Comparison of ENCODE assay signal across 13 cellular contexts in the genomic region with DNA sequence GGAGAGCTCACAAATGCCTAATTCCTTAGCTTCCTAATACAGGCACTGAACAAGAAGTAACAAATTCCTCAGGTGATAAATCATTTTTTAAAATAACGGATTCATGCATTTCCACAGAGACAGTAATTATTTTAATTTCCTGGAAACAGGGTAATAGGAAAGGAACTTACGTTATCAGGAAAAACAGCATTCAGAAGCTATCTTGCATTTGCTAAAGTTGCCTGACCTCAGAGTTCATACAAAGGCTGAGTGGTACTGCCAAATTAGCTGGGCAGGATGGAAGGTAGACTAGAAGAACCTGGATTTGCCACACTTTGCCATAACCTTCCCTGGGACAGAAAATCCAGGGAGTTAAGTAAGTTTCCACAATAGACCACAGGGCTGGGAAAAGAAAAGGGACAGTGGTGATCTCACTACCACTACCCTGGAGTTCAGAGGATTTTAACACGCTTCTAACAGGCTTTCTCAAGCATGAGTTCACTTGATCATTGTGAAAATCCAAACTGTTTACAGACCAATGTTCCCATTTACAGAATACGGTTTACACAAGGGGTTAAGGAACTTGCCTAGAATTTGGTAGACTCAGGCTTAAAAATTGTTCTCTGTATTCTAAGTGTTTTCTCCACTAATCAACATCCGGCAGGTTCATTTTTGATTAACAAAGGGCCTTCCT. TPM values are rescaled to one million over a fixed set of nuclear protein-coding genes. Genes with fewer than 3 reads are reported as not detected.
DNase-seq lines count a peak whose midpoint lies in the region; ATAC-seq, FAIRE-seq and TF ChIP-seq lines count a peak whose summit lies in the region.
"Had no signal": no experiment of that assay in that cellular context is flagged by ENCODE, and none has a peak within 500 bp of the region (broad histone marks: within the 10 kb centered on the region; RNA-seq: fewer than 3 reads in every experiment).

No MANE protein-coding gene starts in this region.

- ATAC-seq in K562 (peak; percentile 35), psoas muscle (peak in 3 of 4 donors; percentile 23 to 44 (median 25)), HG02970 (IDR thresholded peaks at IDR 0.05; ENCODE audit: low FRiP score, unreplicated experiment) (no peak)

- H3K27me3 Mint-ChIP-seq in activated T-helper 1 cell treated with anti-CD3 and anti-CD28 coated beads, Interleukin-12 subunit alpha, Interleukin-12 subunit beta, Interleukin-2, Interleukin-4 antibody, amounts not matched to agents 30 ng/mL and 10 ng/mL and 1 ng/mL, durations not matched to agents 14 hours and 24 hours and 36 hours (ENCODE audit: insufficient read depth), result peaks cover 10% of the 10 kb centered on the region

- peak; percentile 81 for TF ChIP-seq EP300 in K562 (IDR thresholded peaks at IDR 0.05; ENCODE audit: low read length)

- POLR2A ChIA-PET in K562 (lab: Yijun Ruan, JAX), result interaction anchor here (0.7 to 1.8 kb wide), 4 partner anchors 9 to 19 kb away, joined by 3 to 4 read pairs (median 4); no protein-coding TSS in a partner anchor

- intact Hi-C loops in K562 (cut with micrococcal nuclease) (no loop called here), left ventricle myocardium inferior (cut with micrococcal nuclease) (no loop called here), psoas muscle (cut with DNase I) (loop anchor here in 1 of 2 donors (5.0 kb wide), 2 partner anchors 37 to 57 kb away; partner anchors contain the start of gene KIF13A)
- intact Hi-C loops in activated T-helper 1 cell treated with anti-CD3 and anti-CD28 coated beads, Interleukin-12 subunit alpha, Interleukin-12 subunit beta, Interleukin-2, Interleukin-4 antibody, amounts not matched to agents 30 ng/mL and 10 ng/mL and 1 ng/mL, durations not matched to agents 14 hours and 24 hours and 36 hours (cut with micrococcal nuclease), result no loop called here

- DNase-seq in EL, result peak; percentile 21
- DNase-seq in K562 (ENCODE audit: extremely low read depth in 1 of 4, low spot score in 3 of 4), result peak; percentile 41 to 77 (median 48)
- no peak for DNase-seq in left ventricle myocardium inferior
- DNase-seq in psoas muscle, result no peak
- no peak for DNase-seq in activated T-helper 1 cell treated with anti-CD3 and anti-CD28 coated beads, Interleukin-12 subunit alpha, Interleukin-12 subunit beta, Interleukin-2, Interleukin-4 antibody, amounts not matched to agents 30 ng/mL and 10 ng/mL and 1 ng/mL, durations not matched to agents 14 hours and 24 hours and 36 hours (ENCODE audit: low spot score)
- DNase-seq in H54 (ENCODE audit: insufficient read length, low spot score), result no peak
- no peak for DNase-seq in KBM-7
- DNase-seq: activated CD8-positive, alpha-beta memory T cell treated with anti-CD3 and anti-CD28 coated beads for 24 hours; activated naive CD4-positive, alpha-beta T cell treated with anti-CD3 and anti-CD28 coated beads, Interleukin-2, amount 10 ng/mL, durations not matched to agents 7 days and 5 days; midbrain; NCI-H2029 treated with DMSO at 0.1 percent for 48 hours had no signal

- FAIRE-seq in K562 (lab: Jason Lieb, UNC) (peak; percentile 35), H54 (lab: Jason Lieb, UNC) (no peak)

- H3K9me3 ChIP-seq in K562 (replicated peaks; ENCODE audit: control insufficient read depth, insufficient read depth, low read depth, low read length), result no peaks in the 10 kb centered on the region
- H3K9me3 ChIP-seq in left ventricle myocardium inferior (replicated peaks), result no peaks in the 10 kb centered on the region
- no peaks in the 10 kb centered on the region for H3K9me3 ChIP-seq in psoas muscle

- CTCF ChIA-PET in K562 (lab: Yijun Ruan, JAX; ENCODE audit: low intra/inter-chr PET ratio), result no interaction called here

- peaks cover 92% of the 10 kb centered on the region for H3K79me2 ChIP-seq in K562 (ENCODE audit: control insufficient read depth, insufficient read depth, low read length)

- no peaks in the 10 kb centered on the region for H3K36me3 Mint-ChIP-seq in activated T-helper 1 cell treated with anti-CD3 and anti-CD28 coated beads, Interleukin-12 subunit alpha, Interleukin-12 subunit beta, Interleukin-2, Interleukin-4 antibody, amounts not matched to agents 30 ng/mL and 10 ng/mL and 1 ng/mL, durations not matched to agents 14 hours and 24 hours and 36 hours (ENCODE audit: low read depth)
- H3K36me3 Mint-ChIP-seq: activated naive CD4-positive, alpha-beta T cell treated with anti-CD3 and anti-CD28 coated beads, Interleukin-2, amount 10 ng/mL, durations not matched to agents 7 days and 5 days had no signal

- no peak for TF ChIP-seq POLR2A in K562 (conservative IDR thresholded peaks at IDR 0.05)
- TF ChIP-seq POLR2A in H54 (IDR thresholded peaks at IDR 0.05; ENCODE audit: low read depth, low read length), result no peak

- no peaks in the 10 kb centered on the region for H3K9me3 Mint-ChIP-seq in activated T-helper 1 cell treated with anti-CD3 and anti-CD28 coated beads, Interleukin-12 subunit alpha, Interleukin-12 subunit beta, Interleukin-2, Interleukin-4 antibody, amounts not matched to agents 30 ng/mL and 10 ng/mL and 1 ng/mL, durations not matched to agents 14 hours and 24 hours and 36 hours
- H3K9me3 Mint-ChIP-seq: activated naive CD4-positive, alpha-beta T cell treated with anti-CD3 and anti-CD28 coated beads, Interleukin-2, amount 10 ng/mL, durations not matched to agents 7 days and 5 days had no signal

- H3K4me1 ChIP-seq in K562 (replicated peaks in 1 of 2; ENCODE audit: control insufficient read depth in 2 of 2, insufficient read depth in 2 of 2, low read length in 2 of 2) (peaks cover 26 to 65% of the 10 kb centered on the region in 2 experiments), left ventricle myocardium inferior (peaks cover 97% of the 10 kb centered on the region), psoas muscle (peaks cover 83% of the 10 kb centered on the region)

- in situ Hi-C loops in K562 (cut with MboI), result no loop called here
- in situ Hi-C loops in KBM-7 (cut with MboI; ENCODE audit: low pct_unique_long_range_greater_than_20kb, low sequenced_read_pairs), result no loop called here

- no peak overlapping the region for H3K27ac Mint-ChIP-seq in activated T-helper 1 cell treated with anti-CD3 and anti-CD28 coated beads, Interleukin-12 subunit alpha, Interleukin-12 subunit beta, Interleukin-2, Interleukin-4 antibody, amounts not matched to agents 30 ng/mL and 10 ng/mL and 1 ng/mL, durations not matched to agents 14 hours and 24 hours and 36 hours
- H3K27ac Mint-ChIP-seq: activated naive CD4-positive, alpha-beta T cell treated with anti-CD3 and anti-CD28 coated beads, Interleukin-2, amount 10 ng/mL, durations not matched to agents 7 days and 5 days had no signal

- WGBS in K562 (ENCODE audit: insufficient coverage, low coverage, missing lambda C conversion rate), result 15% methylated on average over 5 of the region's 5 CpGs
- 43 to 58% (median 46%) methylated on average over 5 of the region's 5 CpGs for WGBS in psoas muscle, 3 donors

- H3K36me3 ChIP-seq in K562 (ENCODE audit: control insufficient read depth, insufficient read depth, low read length) (no peaks in the 10 kb centered on the region; the same call in 1 of the 3 replicates), left ventricle myocardium inferior (no peaks in the 10 kb centered on the region), psoas muscle (ENCODE audit: insufficient read depth in 1 of 2, low read depth in 1 of 2) (no peaks in the 10 kb centered on the region)

- no peaks in the 10 kb centered on the region for H3K4me1 Mint-ChIP-seq in activated T-helper 1 cell treated with anti-CD3 and anti-CD28 coated beads, Interleukin-12 subunit alpha, Interleukin-12 subunit beta, Interleukin-2, Interleukin-4 antibody, amounts not matched to agents 30 ng/mL and 10 ng/mL and 1 ng/mL, durations not matched to agents 14 hours and 24 hours and 36 hours (ENCODE audit: low read depth)
- H3K4me1 Mint-ChIP-seq: activated naive CD4-positive, alpha-beta T cell treated with anti-CD3 and anti-CD28 coated beads, Interleukin-2, amount 10 ng/mL, durations not matched to agents 7 days and 5 days had no signal

- peak overlapping the region; percentile 74 for H3K27ac ChIP-seq in K562 (ENCODE audit: extremely low read depth, low read depth, low read length)
- H3K27ac ChIP-seq in left ventricle myocardium inferior (replicated peaks), result peak overlapping the region; percentile 84
- peak overlapping the region; percentile 76 for H3K27ac ChIP-seq in psoas muscle

- peak overlapping the region; percentile 70 for H3K4me2 ChIP-seq in K562 (ENCODE audit: insufficient read depth, low read length)
- H3K4me2 ChIP-seq: smooth muscle cell had no signal

- no peaks in the 10 kb centered on the region for H4K20me1 ChIP-seq in K562 (replicated peaks; ENCODE audit: control insufficient read depth, insufficient read depth, low read length)

- H3K4me3 Mint-ChIP-seq in activated T-helper 1 cell treated with anti-CD3 and anti-CD28 coated beads, Interleukin-12 subunit alpha, Interleukin-12 subunit beta, Interleukin-2, Interleukin-4 antibody, amounts not matched to agents 30 ng/mL and 10 ng/mL and 1 ng/mL, durations not matched to agents 14 hours and 24 hours and 36 hours, result no peak overlapping the region
- H3K4me3 Mint-ChIP-seq: activated naive CD4-positive, alpha-beta T cell treated with anti-CD3 and anti-CD28 coated beads, Interleukin-2, amount 10 ng/mL, durations not matched to agents 7 days and 5 days had no signal

- H3K4me3 ChIP-seq in K562 (no peak overlapping the region), left ventricle myocardium inferior (no peak overlapping the region), psoas muscle (no peak overlapping the region)
- H3K4me3 ChIP-seq: smooth muscle cell had no signal

- BruUV-seq in K562 (replicated peaks; lab: Mats Ljungman, UMichigan), result no TSS peak

- TF ChIP-seq CTCF in K562 (IDR thresholded peaks at IDR 0.05 in 2 of 3, conservative IDR thresholded peaks at IDR 0.05 in 1 of 3; ENCODE audit: insufficient read depth in 2 of 3, low read depth in 1 of 3, low read length in 3 of 3) (no peak), left ventricle myocardium inferior (IDR thresholded peaks at IDR 0.05; ENCODE audit: borderline replicate concordance) (no peak), psoas muscle (IDR thresholded peaks at IDR 0.05) (no peak)

- TF ChIP-seq RAD21 in K562 (CRISPR knock-in tag; conservative IDR thresholded peaks at IDR 0.05 in 1 of 2, IDR thresholded peaks at IDR 0.05 in 1 of 2), result 0 out of 4 replicates have a peak, but pooled peaks of 1 of the 2 experiments have one; percentile 4

- no peaks in the 10 kb centered on the region for H3K27me3 ChIP-seq in K562 (ENCODE audit: control insufficient read depth in 2 of 2, insufficient read depth in 2 of 2, low read length in 2 of 2)
- no peaks in the 10 kb centered on the region for H3K27me3 ChIP-seq in left ventricle myocardium inferior (ENCODE audit: low read depth)
- H3K27me3 ChIP-seq in psoas muscle (ENCODE audit: insufficient read depth in 3 of 3, low read length in 2 of 3), result no peaks in the 10 kb centered on the region

- no peaks in the 10 kb centered on the region for H3K9me1 ChIP-seq in K562 (ENCODE audit: control insufficient read depth, insufficient read depth, low read length)

- H2AFZ ChIP-seq in K562 (ENCODE audit: low read depth, low read length), result peak overlapping the region; percentile 35; the same call in 1 of the 2 replicates

- peak overlapping the region; percentile 18 to 54; a peak in 3 of 4 replicates for H3K9ac ChIP-seq in K562 (ENCODE audit: insufficient read depth in 1 of 2, low read depth in 2 of 2, low read length in 2 of 2)

RNA-seq across cellular contexts. Expression of gene KIF13A, which starts 57.0 kb away (rescaled TPM):
- total RNA-seq in K562 (2011; cell fraction: chromatin; rRNA removed; ENCODE audit: low replicate concordance), result 104 and 140 TPM in 2 replicates
- total RNA-seq in K562 (2011; cell fraction: nucleolus; rRNA removed), result 46.7 and 52.6 TPM in 2 replicates
- total RNA-seq in K562 (2011; cell fraction: nucleoplasm; rRNA removed), result 47.2 and 119 TPM in 2 replicates
- total RNA-seq in K562 (2014; rRNA removed) (21.0 and 30.1 TPM in 2 replicates), K562 (2014; rRNA removed; fragmentation: Illumina TruSeq; extraction: Trizol) (37.5 and 39.3 TPM in 2 replicates), K562 (2015; rRNA removed; fragmentation: Illumina TruSeq; extraction: Trizol) (43.2 and 44.3 TPM in 2 replicates), K562 (2021) (30.1 and 33.8 TPM in 2 replicates), left ventricle myocardium inferior (85.7 TPM), psoas muscle (10 to 100 TPM; 62.0 to 80.2 (median 75.0) TPM)
- polyA plus RNA-seq in K562 (2011; rRNA removed) (29.5 and 31.8 TPM in 2 replicates), K562 (2014; fragmentation: Illumina TruSeq; extraction: Trizol) (28.2 and 29.7 TPM in 2 replicates), K562 (2014; fragmentation: Nextera tagmentation; extraction: Ambion mirVana) (1 to 10 TPM; 3.6 to 4.3 TPM), K562 (2014; rRNA removed) (22.5 and 22.6 TPM in 2 replicates), psoas muscle (10 to 100 TPM; 17.0 to 75.0 (median 27.7) TPM)
- polyA plus RNA-seq in K562 (2011; cell fraction: cytosol; rRNA removed), result 15.8 and 22.8 TPM in 2 replicates
- 33.0 and 34.3 TPM in 2 replicates for polyA plus RNA-seq in K562 (2011; cell fraction: nucleus; rRNA removed)
- polyA plus RNA-seq in K562 (2012), result 25.3 and 25.9 TPM in 2 replicates
- 58.2 and 66.9 TPM in 2 replicates for polyA minus RNA-seq in K562 (2011; rRNA and poly(A)+ RNA removed)
- polyA minus RNA-seq in K562 (2011; cell fraction: cytosol; rRNA and poly(A)+ RNA removed), result 27.8 and 31.0 TPM in 2 replicates
- 52.9 and 92.3 TPM in 2 replicates for polyA minus RNA-seq in K562 (2011; cell fraction: nucleus; rRNA and poly(A)+ RNA removed)
- total RNA-seq in activated T-helper 1 cell treated with anti-CD3 and anti-CD28 coated beads, Interleukin-12 subunit alpha, Interleukin-12 subunit beta, Interleukin-2, Interleukin-4 antibody, amounts not matched to agents 30 ng/mL and 10 ng/mL and 1 ng/mL, durations not matched to agents 14 hours and 24 hours and 36 hours, result not detected in 2 replicates

Comparison
In these comparisons a context has a peak if more than half of its experiments do, and no peak if none do; other contexts are left out.
1. DNase-seq: peak in EL (single experiment) and K562 (4 of 4); none in left ventricle myocardium inferior (single experiment), psoas muscle (0 of 2), activated T-helper 1 cell treated with anti-CD3 and anti-CD28 coated beads, Interleukin-12 subunit alpha, Interleukin-12 subunit beta, Interleukin-2, Interleukin-4 antibody, amounts not matched to agents 30 ng/mL and 10 ng/mL and 1 ng/mL, durations not matched to agents 14 hours and 24 hours and 36 hours (single experiment), H54 (single experiment) and KBM-7 (single experiment).
2. RNA of gene KIF13A, which starts 57.0 kb away (total RNA-seq): 85.7 TPM in left ventricle myocardium inferior (single experiment), 62.0 to 80.2 TPM in psoas muscle and 21.0 to 140 TPM in K562; not detected in activated T-helper 1 cell treated with anti-CD3 and anti-CD28 coated beads, Interleukin-12 subunit alpha, Interleukin-12 subunit beta, Interleukin-2, Interleukin-4 antibody, amounts not matched to agents 30 ng/mL and 10 ng/mL and 1 ng/mL, durations not matched to agents 14 hours and 24 hours and 36 hours; every median in the first group is over 10 times any median in the second.
3. Peak in every context shown above with its lines, with median percentiles within 50 percentile points of each other: H3K27ac ChIP-seq.